In genomic region chr12:110012137-110012536, GRCh38 we compare ENCODE assay signal across 9 cellular contexts. TPM values are rescaled to one million over a fixed set of nuclear protein-coding genes. Genes with fewer than 3 reads are reported as not detected.
DNase-seq lines count a peak whose midpoint lies in the region; ATAC-seq and TF ChIP-seq lines count a peak whose summit lies in the region.
"Had no signal": no experiment of that assay in that cellular context is flagged by ENCODE, and none has a peak within 500 bp of the region (broad histone marks: within the 10 kb centered on the region; RNA-seq: fewer than 3 reads in every experiment).

No MANE protein-coding gene starts in this region.

- no peak for TF ChIP-seq CTCF in transverse colon (IDR thresholded peaks at IDR 0.05)
- TF ChIP-seq CTCF in sigmoid colon (IDR thresholded peaks at IDR 0.05): no peak
- no peak for TF ChIP-seq CTCF in omental fat pad (IDR thresholded peaks at IDR 0.05)

- H3K27ac ChIP-seq in transverse colon: peak overlapping the region in 2 of 4 donors; percentile 22 to 59
- H3K27ac ChIP-seq in sigmoid colon: no peak overlapping the region

- peaks cover 78% of the 10 kb centered on the region for H3K4me1 Mint-ChIP-seq in activated T-cell treated with anti-CD3 and anti-CD28 coated beads, Interleukin-2, amount 50 U/mL, for 72 hours (ENCODE audit: low read depth)
- H3K4me1 Mint-ChIP-seq in central memory CD8-positive, alpha-beta T cell: peaks cover 56% of the 10 kb centered on the region

- in situ Hi-C loops in transverse colon (cut with MboI; ENCODE audit: low pct_ligation_motif_present in 1 of 4, low pct_unique_long_range_greater_than_20kb in 1 of 4, low sequenced_read_pairs in 3 of 4): no loop called here

- peak overlapping the region; percentile 18 for H3K27ac Mint-ChIP-seq in activated T-cell treated with anti-CD3 and anti-CD28 coated beads, Interleukin-2, amount 50 U/mL, for 72 hours
- peak overlapping the region; percentile 83 for H3K27ac Mint-ChIP-seq in central memory CD8-positive, alpha-beta T cell (ENCODE audit: low read depth)

- TF ChIP-seq EP300 in transverse colon (IDR thresholded peaks at IDR 0.05; ENCODE audit: low read depth): no peak
- TF ChIP-seq EP300 in sigmoid colon (IDR thresholded peaks at IDR 0.05): no peak

- H3K27me3 ChIP-seq in transverse colon (no peaks in the 10 kb centered on the region), sigmoid colon (no peaks in the 10 kb centered on the region)

- H3K36me3 Mint-ChIP-seq in activated T-cell treated with anti-CD3 and anti-CD28 coated beads, Interleukin-2, amount 50 U/mL, for 72 hours (ENCODE audit: insufficient read depth in 2 of 2): peaks cover 3 to 14% of the 10 kb centered on the region in 2 donors
- peaks cover 37% of the 10 kb centered on the region for H3K36me3 Mint-ChIP-seq in central memory CD8-positive, alpha-beta T cell (ENCODE audit: insufficient read depth)

- TF ChIP-seq POLR2A in transverse colon (IDR thresholded peaks at IDR 0.05) (no peak), sigmoid colon (IDR thresholded peaks at IDR 0.05) (no peak)

- H3K4me3 ChIP-seq in transverse colon (no peak overlapping the region), sigmoid colon (no peak overlapping the region)

- peak overlapping the region in 1 of 2 donors; percentile 65 for H3K4me3 Mint-ChIP-seq in activated T-cell treated with anti-CD3 and anti-CD28 coated beads, Interleukin-2, amount 50 U/mL, for 72 hours
- H3K4me3 Mint-ChIP-seq in central memory CD8-positive, alpha-beta T cell: peak overlapping the region; percentile 69

- H3K27me3 Mint-ChIP-seq in activated T-cell treated with anti-CD3 and anti-CD28 coated beads, Interleukin-2, amount 50 U/mL, for 72 hours (ENCODE audit: low read depth): no peaks in the 10 kb centered on the region
- no peaks in the 10 kb centered on the region for H3K27me3 Mint-ChIP-seq in central memory CD8-positive, alpha-beta T cell

- WGBS in transverse colon (ENCODE audit: low coverage in 1 of 2), 2 donors: 72 to 88% methylated on average over 1 to 6 of the region's 6 CpGs
- WGBS in sigmoid colon, 2 donors: 72% methylated on average over 6 of the region's 6 CpGs

- H3K4me1 ChIP-seq in transverse colon (peaks cover 0 to 16% (median 0%) of the 10 kb centered on the region in 4 donors), sigmoid colon (peaks cover 0 to 9% (median 0%) of the 10 kb centered on the region in 4 donors)

- ATAC-seq in activated T-cell treated with anti-CD3 and anti-CD28 coated beads, Interleukin-2, amount 50 U/mL, for 72 hours (replicated peaks in 1 of 2): peak in 1 of 2 donors; percentile 43
- peak; percentile 60 for ATAC-seq in HG03135 (IDR thresholded peaks at IDR 0.05; ENCODE audit: unreplicated experiment)
- ATAC-seq in central memory CD8-positive, alpha-beta T cell (replicated peaks; ENCODE audit: extremely low read depth, poor library complexity, severe bottlenecking): peak; percentile 55
- ATAC-seq in GM19455 (IDR thresholded peaks at IDR 0.05; ENCODE audit: unreplicated experiment): no peak
- no peak for ATAC-seq in omental fat pad (ENCODE audit: low FRiP score)

- peaks cover 0 to 3% of the 10 kb centered on the region in 2 donors for H3K9me3 Mint-ChIP-seq in activated T-cell treated with anti-CD3 and anti-CD28 coated beads, Interleukin-2, amount 50 U/mL, for 72 hours
- no peaks in the 10 kb centered on the region for H3K9me3 Mint-ChIP-seq in central memory CD8-positive, alpha-beta T cell

- H3K9me3 ChIP-seq in transverse colon (no peaks in the 10 kb centered on the region), sigmoid colon (no peaks in the 10 kb centered on the region)

- intact Hi-C loops in transverse colon (cut with DNase I; ENCODE audit: low total_unique reads) (no loop called here), sigmoid colon (cut with DNase I) (no loop called here)

- DNase-seq in activated T-cell treated with anti-CD3 and anti-CD28 coated beads, Interleukin-2, amount 50 U/mL, for 72 hours: no peak
- no peak for DNase-seq in activated T-cell treated with anti-CD3 and anti-CD28 coated beads for 4 hours
- DNase-seq in central memory CD8-positive, alpha-beta T cell (ENCODE audit: low spot score in 2 of 2): no peak
- peak; percentile 65 for DNase-seq in transverse colon
- DNase-seq in sigmoid colon: no peak
- no peak for DNase-seq in omental fat pad (ENCODE audit: low spot score)
- DNase-seq: erythroblast had no signal

- H3K36me3 ChIP-seq in transverse colon (peaks cover 0 to 37% (median 11%) of the 10 kb centered on the region in 4 donors), sigmoid colon (peaks cover 3 to 52% (median 15%) of the 10 kb centered on the region in 4 donors)

RNA-seq across cellular contexts. Expression of gene ANKRD13A, which starts 12.9 kb away (rescaled TPM):
- 10 to 100 TPM; 67.8 to 72.8 TPM for total RNA-seq in activated T-cell treated with anti-CD3 and anti-CD28 coated beads, Interleukin-2, amount 50 U/mL, for 72 hours
- total RNA-seq in transverse colon (100 to 1,000 TPM in 3 of 4 donors, 10 to 100 TPM in 1; 96.1 to 189 (median 115) TPM), sigmoid colon (10 to 100 TPM; 72.4 to 85.3 (median 76.0) TPM), omental fat pad (10 to 100 TPM; 33.6 to 93.3 (median 43.2) TPM)
- 10 to 100 TPM; 21.6 to 37.5 (median 31.3) TPM for polyA plus RNA-seq in sigmoid colon

RNA-seq across cellular contexts. Expression of gene GIT2, which starts 16.0 kb away (rescaled TPM):
- 10 to 100 TPM; 70.0 to 74.9 TPM for total RNA-seq in activated T-cell treated with anti-CD3 and anti-CD28 coated beads, Interleukin-2, amount 50 U/mL, for 72 hours
- total RNA-seq in transverse colon (10 to 100 TPM; 25.3 to 64.0 (median 44.0) TPM), sigmoid colon (10 to 100 TPM; 26.7 to 54.6 (median 35.1) TPM), omental fat pad (10 to 100 TPM; 28.7 to 77.2 (median 47.0) TPM)
- polyA plus RNA-seq in sigmoid colon: 10 to 100 TPM in 1 of 3 donors, 1 to 10 TPM in 2; 6.0 to 25.2 (median 7.9) TPM

RNA-seq across cellular contexts. Expression of gene C12orf76, which starts 36.2 kb away (rescaled TPM):
- 10 to 100 TPM; 16.9 to 19.0 TPM for total RNA-seq in activated T-cell treated with anti-CD3 and anti-CD28 coated beads, Interleukin-2, amount 50 U/mL, for 72 hours
- 10 to 100 TPM in 2 of 4 donors, 1 to 10 TPM in 1, not detected in 1; 9.3 to 11.0 (median 10.1) TPM for total RNA-seq in transverse colon
- 10 to 100 TPM in 3 of 4 donors, 1 to 10 TPM in 1; 9.6 to 20.1 (median 17.0) TPM for total RNA-seq in sigmoid colon
- 10 to 100 TPM in 1 of 3 donors, 1 to 10 TPM in 2; 3.0 to 11.3 (median 8.4) TPM for polyA plus RNA-seq in sigmoid colon
- 10 to 100 TPM in 3 of 4 donors, 1 to 10 TPM in 1; 7.4 to 17.0 (median 11.9) TPM for total RNA-seq in omental fat pad

Comparison
In these comparisons a context has a peak if more than half of its experiments do, and no peak if none do; other contexts are left out.
1. ATAC-seq: peak in HG03135 (single experiment) and central memory CD8-positive, alpha-beta T cell (single experiment); none in GM19455 (single experiment) and omental fat pad (single experiment).